In genomic region chr1:28885472-28885877, GRCh38 we compare ENCODE assay signal across 1 cellular context.
TF ChIP-seq lines count a peak whose summit lies in the region.

No MANE protein-coding gene starts in this region.

TF ChIP-seq in SK-N-SH, 30 proteins besides CTCF, POLR2A, EP300 and RAD21 (continued from another document):
- TF ChIP-seq REST (IDR thresholded peaks at IDR 0.05; ENCODE audit: low read depth, low read length): no peak
- no peak for TF ChIP-seq YY1 (IDR thresholded peaks at IDR 0.05; ENCODE audit: low read depth)
- TF ChIP-seq MAX (IDR thresholded peaks at IDR 0.05; ENCODE audit: low read depth): no peak
- TF ChIP-seq GABPA (IDR thresholded peaks at IDR 0.05; ENCODE audit: low read depth): no peak
- no peak for TF ChIP-seq TAF1 (IDR thresholded peaks at IDR 0.05; ENCODE audit: borderline replicate concordance, low read depth, low read length)
- TF ChIP-seq SIN3A (IDR thresholded peaks at IDR 0.05; ENCODE audit: borderline replicate concordance, low read depth, low read length): no peak
TF ChIP-seq in SK-N-SH: peak in this region for 0.
